ENCODE assay signal across 2 cellular contexts in genomic region chr20:6489361-6490154, GRCh38.
TF ChIP-seq lines count a peak whose summit lies in the region.

No MANE protein-coding gene starts in this region.

TF ChIP-seq in HepG2, 621 proteins besides CTCF, POLR2A, EP300 and RAD21 (continued from another document and continues in another):
- no peak for TF ChIP-seq ZBTB43 (CRISPR knock-in tag; conservative IDR thresholded peaks at IDR 0.05)
- TF ChIP-seq ZNF180 (CRISPR knock-in tag; IDR thresholded peaks at IDR 0.05; ENCODE audit: borderline replicate concordance, low read depth), result no peak
- TF ChIP-seq CENPT (CRISPR knock-in tag; IDR thresholded peaks at IDR 0.05; ENCODE audit: low read depth), result no peak
- no peak for TF ChIP-seq KDM3A (CRISPR knock-in tag; IDR thresholded peaks at IDR 0.05; ENCODE audit: low read depth)
- no peak for TF ChIP-seq HOXA9 (CRISPR knock-in tag; IDR thresholded peaks at IDR 0.05; ENCODE audit: borderline replicate concordance)
- TF ChIP-seq FUBP1 (CRISPR knock-in tag; IDR thresholded peaks at IDR 0.05; ENCODE audit: borderline replicate concordance), result no peak
- peak; percentile 68; the same call in 1 of the 2 replicates for TF ChIP-seq PAXIP1 (CRISPR knock-in tag; conservative IDR thresholded peaks at IDR 0.05)
- TF ChIP-seq ZNF740 (CRISPR knock-in tag; IDR thresholded peaks at IDR 0.05), result no peak
- TF ChIP-seq PHF5A (CRISPR knock-in tag; IDR thresholded peaks at IDR 0.05; ENCODE audit: low read depth, unreplicated experiment), result no peak
- no peak for TF ChIP-seq ZNF496 (CRISPR knock-in tag; IDR thresholded peaks at IDR 0.05; ENCODE audit: insufficient replicate concordance)
- TF ChIP-seq RNF2 (conservative IDR thresholded peaks at IDR 0.05; ENCODE audit: low read depth), result no peak
- no peak for TF ChIP-seq NFYC (CRISPR knock-in tag; IDR thresholded peaks at IDR 0.05)
- no peak for TF ChIP-seq ZBTB44 (CRISPR knock-in tag; IDR thresholded peaks at IDR 0.05)
- no peak for TF ChIP-seq ZNF460 (CRISPR knock-in tag; IDR thresholded peaks at IDR 0.05; ENCODE audit: borderline replicate concordance)
- no peak for TF ChIP-seq SYNCRIP (IDR thresholded peaks at IDR 0.05; ENCODE audit: insufficient read depth, low read depth, low read length)
- TF ChIP-seq ZSCAN29 (CRISPR knock-in tag; conservative IDR thresholded peaks at IDR 0.05), result no peak
- TF ChIP-seq KAT7 (CRISPR knock-in tag; IDR thresholded peaks at IDR 0.05; ENCODE audit: borderline replicate concordance), result no peak
- TF ChIP-seq ZMYM4 (CRISPR knock-in tag; IDR thresholded peaks at IDR 0.05), result no peak; the same call in 1 of the 2 replicates
- TF ChIP-seq CHD4 (IDR thresholded peaks at IDR 0.05; ENCODE audit: borderline replicate concordance, low read length), result no peak
- no peak for TF ChIP-seq ZNF639 (CRISPR knock-in tag; conservative IDR thresholded peaks at IDR 0.05)

TF ChIP-seq in SK-N-SH treated with all-trans-retinoic acid at 6 μM for 48 hours, 23 proteins besides CTCF, POLR2A, EP300 and RAD21 (continued from another document):
- TF ChIP-seq ZNF70 (CRISPR knock-in tag; IDR thresholded peaks at IDR 0.05), result no peak
